In the genomic region with DNA sequence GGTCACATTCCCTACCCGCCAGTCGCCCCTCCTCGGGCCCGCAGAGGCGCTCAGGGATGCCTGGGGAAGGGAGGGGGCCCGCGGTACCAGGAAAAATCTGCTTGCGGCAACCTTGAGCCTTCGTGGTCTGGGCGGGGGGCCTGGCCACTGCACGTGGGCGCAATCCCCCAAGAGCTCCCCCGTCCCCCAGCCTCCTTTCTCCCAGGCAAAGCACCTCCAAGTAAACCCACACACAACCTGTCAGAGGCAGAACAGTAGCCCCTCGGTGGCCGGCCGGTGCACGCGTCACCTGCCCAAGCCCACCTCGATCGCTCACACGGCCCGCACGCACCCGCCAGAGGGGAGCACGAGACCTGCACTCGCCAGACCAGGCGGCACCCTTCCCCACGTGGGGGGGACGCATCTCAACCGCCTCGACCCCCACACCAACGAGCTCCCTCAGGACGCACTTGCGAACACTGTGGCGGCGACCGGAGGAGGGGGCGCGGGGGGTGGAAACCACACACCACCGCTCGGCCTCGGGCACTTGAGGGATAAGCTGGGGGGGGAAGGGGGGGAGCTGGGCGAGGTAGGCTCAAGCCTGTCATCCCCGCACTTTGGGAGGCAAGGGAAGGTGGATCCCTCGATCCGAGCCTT, we compare ENCODE assay signal across 18 cellular contexts.
"Had no signal": no experiment of that assay in that cellular context is flagged by ENCODE, and none has a peak within 500 bp of the region (broad histone marks: within the 10 kb centered on the region; RNA-seq: fewer than 3 reads in every experiment).

No MANE protein-coding gene starts in this region.

- H3K4me3 ChIP-seq: esophagus squamous epithelium, gastroesophageal sphincter, left ventricle myocardium inferior, lung, tibial artery had no signal

- H3K27me3 ChIP-seq: esophagus squamous epithelium, tibial artery had no signal

- H3K27ac ChIP-seq: esophagus squamous epithelium, gastroesophageal sphincter, left ventricle myocardium inferior, parathyroid adenoma, tibial artery had no signal

- FAIRE-seq: endometrium had no signal

- DNase-seq: effector memory CD4-positive, alpha-beta T cell; esophagus squamous epithelium; foreskin fibroblast; glutamatergic neuron; islet precursor cell; left ventricle myocardium inferior; mesendoderm; naive B cell; occipital lobe; stimulated activated CD4-positive, alpha-beta T cell treated with anti-CD3 and anti-CD28 coated beads, Interleukin-4, amount 100 ng/mL, for 1 hour; stimulated activated CD8-positive, alpha-beta memory T cell treated with anti-CD3 and anti-CD28 coated beads, Interleukin-4, amount 100 ng/mL, for 48 hours; stimulated activated naive CD8-positive, alpha-beta T cell treated with anti-CD3 and anti-CD28 coated beads, Interleukin-15, Interleukin-2, amounts not matched to agents 100 U/mL and 50 U/mL, for 24 hours; tibial artery had no signal

- H3K36me3 ChIP-seq: esophagus squamous epithelium, gastroesophageal sphincter, left ventricle myocardium inferior, tibial artery had no signal

- H3K4me1 ChIP-seq: esophagus squamous epithelium, gastroesophageal sphincter, left ventricle myocardium inferior, parathyroid adenoma, tibial artery had no signal

- ATAC-seq: gastroesophageal sphincter; stimulated activated effector memory CD8-positive, alpha-beta T cell treated with anti-CD3 and anti-CD28 coated beads, Interleukin-12 subunit alpha, Interleukin-12 subunit beta, amount 100 ng/mL, for 72 hours; stimulated activated naive CD8-positive, alpha-beta T cell treated with anti-CD3 and anti-CD28 coated beads, Interleukin-15, Interleukin-2, amounts not matched to agents 100 U/mL and 50 U/mL, for 24 hours had no signal
